Comparison of ENCODE assay signal across 12 cellular contexts in genomic region chr7:81173766-81174281, GRCh38.
DNase-seq lines count a peak whose midpoint lies in the region; ATAC-seq and TF ChIP-seq lines count a peak whose summit lies in the region.
"Had no signal": no experiment of that assay in that cellular context is flagged by ENCODE, and none has a peak within 500 bp of the region (broad histone marks: within the 10 kb centered on the region; RNA-seq: fewer than 3 reads in every experiment).

No MANE protein-coding gene starts in this region.

- H3K36me3 ChIP-seq in HEK293 (ENCODE audit: control insufficient read depth in 2 of 2, insufficient read depth in 1 of 2, low read length in 2 of 2) (no peaks in the 10 kb centered on the region), body of pancreas (replicated peaks in 1 of 2; ENCODE audit: insufficient read depth in 1 of 2, low read depth in 2 of 2) (no peaks in the 10 kb centered on the region), left lung (no peaks in the 10 kb centered on the region)
- H3K36me3 ChIP-seq: right lobe of liver had no signal

- POLR2A ChIA-PET in HEK293 (lab: Yijun Ruan, JAX) = no interaction called here
- POLR2A ChIA-PET in CD4-positive, alpha-beta T cell (lab: Charles Lee) = no interaction called here

- DNase-seq in A172 (ENCODE audit: low spot score) = peak; percentile 84
- peak in 2 of 4 donors; percentile 8 to 20 for DNase-seq in body of pancreas
- no peak for DNase-seq in left lung
- no peak for DNase-seq in mucosa of gallbladder (ENCODE audit: low spot score)
- no peak for DNase-seq in GF-D8 (lab: John Stamatoyannopoulos, UW)
- DNase-seq in CD4-positive, alpha-beta T cell = no peak
- DNase-seq in immature natural killer cell = no peak
- DNase-seq: activated CD4-positive, alpha-beta T cell treated with anti-CD3 and anti-CD28 coated beads for 4 hours; NCI-H2029; right lobe of liver had no signal

- no peak for TF ChIP-seq CTCF in HEK293 (tag by site-specific recombination; IDR thresholded peaks at IDR 0.05)
- TF ChIP-seq CTCF in body of pancreas (IDR thresholded peaks at IDR 0.05) = no peak
- no peak for TF ChIP-seq CTCF in left lung (IDR thresholded peaks at IDR 0.05)
- TF ChIP-seq CTCF in CD4-positive, alpha-beta T cell (IDR thresholded peaks at IDR 0.05) = no peak

- H3K4me1 Mint-ChIP-seq in CD4-positive, alpha-beta T cell (ENCODE audit: low read depth) = no peaks in the 10 kb centered on the region
- H3K4me1 Mint-ChIP-seq in immature natural killer cell = no peaks in the 10 kb centered on the region
- H3K4me1 Mint-ChIP-seq: B cell had no signal

- H3K27me3 ChIP-seq in body of pancreas (no peaks in the 10 kb centered on the region), left lung (no peaks in the 10 kb centered on the region)
- H3K27me3 ChIP-seq in CD4-positive, alpha-beta T cell (ENCODE audit: control insufficient read depth, insufficient read depth, low read length) = no peaks in the 10 kb centered on the region
- H3K27me3 ChIP-seq: right lobe of liver had no signal

- no peak overlapping the region for H3K27ac Mint-ChIP-seq in CD4-positive, alpha-beta T cell
- H3K27ac Mint-ChIP-seq in immature natural killer cell = no peak overlapping the region
- H3K27ac Mint-ChIP-seq: B cell had no signal

- intact Hi-C loops in body of pancreas (cut with DNase I) (no loop called here), left lung (cut with DNase I) (no loop called here)
- intact Hi-C loops in CD4-positive, alpha-beta T cell (cut with DNase I, micrococcal nuclease) = no loop called here

- ATAC-seq in body of pancreas (peak; percentile 68), left lung (peak; percentile 81)
- ATAC-seq in CD4-positive, alpha-beta T cell (ENCODE audit: poor library complexity) = no peak

- H3K27ac ChIP-seq in HEK293 (ENCODE audit: extremely low read depth, low read depth, low read length) (peak overlapping the region; percentile 45; the same call in 1 of the 2 replicates), body of pancreas (peak overlapping the region in 2 of 4 donors; percentile 9 to 19), left lung (no peak overlapping the region)
- no peak overlapping the region for H3K27ac ChIP-seq in CD4-positive, alpha-beta T cell (ENCODE audit: low read depth, low read length)
- H3K27ac ChIP-seq: right lobe of liver had no signal

- TF ChIP-seq POLR2A in body of pancreas (IDR thresholded peaks at IDR 0.05) = no peak

- peaks cover 9% of the 10 kb centered on the region; the same call in 1 of the 2 replicates for H3K4me1 ChIP-seq in HEK293 (ENCODE audit: control insufficient read depth, insufficient read depth, low read length)
- peaks cover 9% of the 10 kb centered on the region for H3K4me1 ChIP-seq in body of pancreas
- H3K4me1 ChIP-seq in left lung = no peaks in the 10 kb centered on the region
- H3K4me1 ChIP-seq: right lobe of liver had no signal

- H3K9me3 Mint-ChIP-seq in CD4-positive, alpha-beta T cell = peaks cover 5% of the 10 kb centered on the region
- H3K9me3 Mint-ChIP-seq in immature natural killer cell = peaks cover 5 to 52% (median 8%) of the 10 kb centered on the region in 6 donors

- H3K4me3 ChIP-seq in HEK293 (ENCODE audit: low read depth, low read length) (no peak overlapping the region), body of pancreas (no peak overlapping the region), left lung (no peak overlapping the region)
- H3K4me3 ChIP-seq: right lobe of liver had no signal

- H3K9me3 ChIP-seq in HEK293 (ENCODE audit: control insufficient read depth, insufficient read depth, low read depth, low read length) (no peaks in the 10 kb centered on the region), body of pancreas (no peaks in the 10 kb centered on the region), left lung (no peaks in the 10 kb centered on the region)
- H3K9me3 ChIP-seq in CD4-positive, alpha-beta T cell (ENCODE audit: control insufficient read depth, low read length) = peaks cover 6% of the 10 kb centered on the region
- H3K9me3 ChIP-seq: right lobe of liver had no signal

- no peaks in the 10 kb centered on the region for H3K27me3 Mint-ChIP-seq in CD4-positive, alpha-beta T cell
- no peaks in the 10 kb centered on the region for H3K27me3 Mint-ChIP-seq in immature natural killer cell (ENCODE audit: low read depth in 3 of 3)
- H3K27me3 Mint-ChIP-seq: B cell had no signal

- WGBS in body of pancreas, 2 donors = 6 to 12% methylated on average over 7 of the region's 7 CpGs

- no peak overlapping the region for H3K4me3 Mint-ChIP-seq in CD4-positive, alpha-beta T cell
- no peak overlapping the region for H3K4me3 Mint-ChIP-seq in immature natural killer cell
- H3K4me3 Mint-ChIP-seq: B cell had no signal

- CTCF ChIA-PET in HEK293 (lab: Yijun Ruan, JAX) = interaction anchor here (0.7 kb wide), 1 partner anchor 147 kb away, joined by 3 read pairs; no protein-coding TSS in a partner anchor
- CTCF ChIA-PET in CD4-positive, alpha-beta T cell (lab: Charles Lee) = no interaction called here

- H3K36me3 Mint-ChIP-seq in CD4-positive, alpha-beta T cell (ENCODE audit: low read depth) = no peaks in the 10 kb centered on the region
- H3K36me3 Mint-ChIP-seq in immature natural killer cell = no peaks in the 10 kb centered on the region

TF ChIP-seq in HEK293, 187 proteins besides CTCF, POLR2A, EP300 and RAD21 (continues in another document):
- TF ChIP-seq, protein P1, sequence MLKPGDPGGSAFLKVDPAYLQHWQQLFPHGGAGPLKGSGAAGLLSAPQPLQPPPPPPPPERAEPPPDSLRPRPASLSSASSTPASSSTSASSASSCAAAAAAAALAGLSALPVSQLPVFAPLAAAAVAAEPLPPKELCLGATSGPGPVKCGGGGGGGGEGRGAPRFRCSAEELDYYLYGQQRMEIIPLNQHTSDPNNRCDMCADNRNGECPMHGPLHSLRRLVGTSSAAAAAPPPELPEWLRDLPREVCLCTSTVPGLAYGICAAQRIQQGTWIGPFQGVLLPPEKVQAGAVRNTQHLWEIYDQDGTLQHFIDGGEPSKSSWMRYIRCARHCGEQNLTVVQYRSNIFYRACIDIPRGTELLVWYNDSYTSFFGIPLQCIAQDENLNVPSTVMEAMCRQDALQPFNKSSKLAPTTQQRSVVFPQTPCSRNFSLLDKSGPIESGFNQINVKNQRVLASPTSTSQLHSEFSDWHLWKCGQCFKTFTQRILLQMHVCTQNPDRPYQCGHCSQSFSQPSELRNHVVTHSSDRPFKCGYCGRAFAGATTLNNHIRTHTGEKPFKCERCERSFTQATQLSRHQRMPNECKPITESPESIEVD (tag by site-specific recombination; IDR thresholded peaks at IDR 0.05) = peak; percentile 85
- TF ChIP-seq ZNF585B (tag by site-specific recombination; IDR thresholded peaks at IDR 0.05) = no peak
- TF ChIP-seq ZNF24 (tag by site-specific recombination; IDR thresholded peaks at IDR 0.05) = no peak
- no peak for TF ChIP-seq ZNF558 (tag by site-specific recombination; IDR thresholded peaks at IDR 0.05)
- TF ChIP-seq SALL2 (tag by site-specific recombination; IDR thresholded peaks at IDR 0.05; ENCODE audit: borderline replicate concordance) = no peak
- TF ChIP-seq REPIN1 (tag by site-specific recombination; IDR thresholded peaks at IDR 0.05; ENCODE audit: low read depth) = no peak
- peak; percentile 45; the same call in 1 of the 2 replicates for TF ChIP-seq ZBTB17 (tag by site-specific recombination; IDR thresholded peaks at IDR 0.05)
- TF ChIP-seq ZNF600 (tag by site-specific recombination; IDR thresholded peaks at IDR 0.05) = no peak
- peak; percentile 53; the same call in 1 of the 2 replicates for TF ChIP-seq OSR2 (tag by site-specific recombination; IDR thresholded peaks at IDR 0.05)
- no peak for TF ChIP-seq ZNF433 (tag by site-specific recombination; IDR thresholded peaks at IDR 0.05; ENCODE audit: low read depth)
- TF ChIP-seq ZNF280D (tag by site-specific recombination; IDR thresholded peaks at IDR 0.05) = no peak
- TF ChIP-seq ZNF391 (tag by site-specific recombination; IDR thresholded peaks at IDR 0.05; ENCODE audit: borderline replicate concordance, low read depth) = no peak
